ENCODE assay signal across 8 cellular contexts in the genomic region with DNA sequence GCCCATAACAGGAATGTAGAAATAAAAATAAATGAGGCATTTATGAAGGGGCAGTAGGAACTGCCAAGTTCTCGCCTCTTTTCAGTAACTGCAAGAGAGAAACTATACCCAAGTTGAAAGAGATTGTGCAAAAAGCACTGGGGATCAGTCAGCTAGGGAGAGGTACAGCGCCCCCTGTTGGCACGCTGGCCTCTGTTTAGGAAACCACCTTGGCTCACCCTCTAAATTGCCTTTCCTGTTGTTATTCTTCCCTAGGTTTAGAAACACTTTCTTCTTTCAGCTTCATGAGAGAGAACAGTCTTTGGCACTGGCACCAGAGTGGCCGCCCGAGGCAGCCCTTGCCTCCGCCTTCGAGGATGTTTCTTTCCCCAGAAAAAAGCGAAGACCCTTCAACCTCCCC.
A peak's percentile ranks its signal among the peaks of the same experiment; 100 is the strongest.
DNase-seq lines count a peak whose midpoint lies in the region; ATAC-seq and TF ChIP-seq lines count a peak whose summit lies in the region.

No MANE protein-coding gene starts in this region.

- peak overlapping the region; percentile 77 for H3K27ac ChIP-seq in mesendoderm (ENCODE audit: low read depth, low read length)

- H3K36me3 Mint-ChIP-seq in stimulated activated effector memory CD8-positive, alpha-beta T cell treated with anti-CD3 and anti-CD28 coated beads, Interleukin-12 subunit alpha, Interleukin-12 subunit beta, amount 100 ng/mL, for 72 hours: no peaks in the 10 kb centered on the region

- no peaks in the 10 kb centered on the region for H3K36me3 ChIP-seq in mesendoderm (ENCODE audit: control insufficient read depth, insufficient read depth, low read length)

- H2BK5ac ChIP-seq in mesendoderm (ENCODE audit: low read length): peak overlapping the region; percentile 83

- no peak overlapping the region for H3K27ac Mint-ChIP-seq in stimulated activated effector memory CD8-positive, alpha-beta T cell treated with anti-CD3 and anti-CD28 coated beads, Interleukin-12 subunit alpha, Interleukin-12 subunit beta, amount 100 ng/mL, for 72 hours

- no CpG with 5 or more reads among the region's 8 CpGs for WGBS in mesendoderm (ENCODE audit: extremely low coverage, insufficient coverage, low lambda C conversion rate)

- no peaks in the 10 kb centered on the region for H3K9me3 Mint-ChIP-seq in stimulated activated effector memory CD8-positive, alpha-beta T cell treated with anti-CD3 and anti-CD28 coated beads, Interleukin-12 subunit alpha, Interleukin-12 subunit beta, amount 100 ng/mL, for 72 hours

- H3K9ac ChIP-seq in mesendoderm (ENCODE audit: low read length): peak overlapping the region; percentile 25

- H3K4ac ChIP-seq in mesendoderm (ENCODE audit: low read depth, low read length): peak overlapping the region; percentile 96

- H3K27me3 ChIP-seq in mesendoderm (ENCODE audit: insufficient read depth, low read length, poor library complexity): no peaks in the 10 kb centered on the region

- no peak overlapping the region for H2BK120ac ChIP-seq in mesendoderm (ENCODE audit: low read depth, low read length)

- no peak for ATAC-seq in stimulated activated effector memory CD8-positive, alpha-beta T cell treated with anti-CD3 and anti-CD28 coated beads, Interleukin-12 subunit alpha, Interleukin-12 subunit beta, amount 100 ng/mL, for 72 hours
- ATAC-seq in HG03460 (IDR thresholded peaks at IDR 0.05; ENCODE audit: unreplicated experiment) (no peak), HG02759 (IDR thresholded peaks at IDR 0.05; ENCODE audit: unreplicated experiment) (no peak)

- no peak overlapping the region for H3K18ac ChIP-seq in mesendoderm (ENCODE audit: low read length)

- H2BK15ac ChIP-seq in mesendoderm (replicated peaks; ENCODE audit: low read depth): no peak overlapping the region

- no peak overlapping the region for H3K4me2 ChIP-seq in mesendoderm (ENCODE audit: low read length)

- peak overlapping the region; percentile 93 for H4K8ac ChIP-seq in mesendoderm (ENCODE audit: low read depth, low read length)

- no peaks in the 10 kb centered on the region for H3K79me1 ChIP-seq in mesendoderm (ENCODE audit: low read length)

- H3K4me1 Mint-ChIP-seq in stimulated activated effector memory CD8-positive, alpha-beta T cell treated with anti-CD3 and anti-CD28 coated beads, Interleukin-12 subunit alpha, Interleukin-12 subunit beta, amount 100 ng/mL, for 72 hours: no peaks in the 10 kb centered on the region

- H2AK5ac ChIP-seq in mesendoderm (ENCODE audit: low read length): no peak overlapping the region

- no peaks in the 10 kb centered on the region for H3K79me2 ChIP-seq in mesendoderm (ENCODE audit: control insufficient read depth, insufficient read depth, low read length)

- peak; percentile 79 for DNase-seq in NCI-H1694 (lab: John Stamatoyannopoulos, UW)
- peak; percentile 52 to 55 for DNase-seq in activated CD4-positive, alpha-beta T cell treated with anti-CD3 and anti-CD28 coated beads for 4 hours
- peak; percentile 17 for DNase-seq in effector CD8-positive, alpha-beta T cell (lab: John Stamatoyannopoulos, UW)
- DNase-seq in mesendoderm: peak; percentile 81
- peak; percentile 31 to 59 for DNase-seq in stimulated activated effector memory CD8-positive, alpha-beta T cell treated with anti-CD3 and anti-CD28 coated beads, Interleukin-12 subunit alpha, Interleukin-12 subunit beta, amount 100 ng/mL, for 72 hours (ENCODE audit: low spot score in 2 of 2)

- TF ChIP-seq CTCF in GM12874 (IDR thresholded peaks at IDR 0.05; ENCODE audit: insufficient read depth, low read depth, low read length): peak; percentile 68

- H3K23ac ChIP-seq in mesendoderm (ENCODE audit: low read length): no peak overlapping the region

- peak overlapping the region; percentile 73 for H3K56ac ChIP-seq in mesendoderm (ENCODE audit: low read length)

- H4K5ac ChIP-seq in mesendoderm (ENCODE audit: low read length): no peak overlapping the region

- H3K4me1 ChIP-seq in mesendoderm (ENCODE audit: control insufficient read depth, low read depth, low read length): peaks cover 4% of the 10 kb centered on the region

- no peak overlapping the region for H3K4me3 Mint-ChIP-seq in stimulated activated effector memory CD8-positive, alpha-beta T cell treated with anti-CD3 and anti-CD28 coated beads, Interleukin-12 subunit alpha, Interleukin-12 subunit beta, amount 100 ng/mL, for 72 hours

- H3K4me3 ChIP-seq in mesendoderm (ENCODE audit: low read length): no peak overlapping the region

Comparison
In these comparisons a context has a peak if more than half of its experiments do, and no peak if none do; other contexts are left out.
1. DNase-seq: peak in every context shown above with its lines; median percentile 81 in mesendoderm; 79 in NCI-H1694; 54 in activated CD4-positive, alpha-beta T cell treated with anti-CD3 and anti-CD28 coated beads for 4 hours; 45 in stimulated activated effector memory CD8-positive, alpha-beta T cell treated with anti-CD3 and anti-CD28 coated beads, Interleukin-12 subunit alpha, Interleukin-12 subunit beta, amount 100 ng/mL, for 72 hours; 17 in effector CD8-positive, alpha-beta T cell.